In the genomic region with DNA sequence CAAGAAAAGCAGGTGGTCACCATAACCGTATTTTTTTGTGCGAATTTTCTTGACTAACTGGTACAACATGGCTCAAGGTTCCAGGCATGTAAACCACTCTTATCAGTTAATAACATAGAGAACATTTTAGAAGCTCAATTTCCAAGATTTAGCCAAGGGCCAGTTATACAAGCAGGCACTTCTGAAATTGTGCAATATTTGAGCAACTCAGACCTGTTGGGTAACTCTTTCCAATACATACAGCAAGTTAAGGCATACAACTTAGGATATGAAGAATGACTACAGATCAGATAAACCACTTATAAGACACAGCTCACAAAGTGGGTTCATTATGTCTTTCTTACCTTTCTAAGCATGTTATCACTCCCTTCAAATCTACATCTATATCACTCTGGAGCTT, we compare ENCODE assay signal across 1 cellular context.
TF ChIP-seq lines count a peak whose summit lies in the region.

No MANE protein-coding gene starts in this region.

TF ChIP-seq in K562, 482 proteins besides CTCF, POLR2A, EP300 and RAD21:
- TF ChIP-seq RFX7 (CRISPR knock-in tag; IDR thresholded peaks at IDR 0.05), result no peak
- TF ChIP-seq TSHZ1 (CRISPR knock-in tag; IDR thresholded peaks at IDR 0.05), result no peak
- no peak for TF ChIP-seq KLF6 (CRISPR knock-in tag; IDR thresholded peaks at IDR 0.05; ENCODE audit: borderline replicate concordance)
- no peak for TF ChIP-seq STAT5B (CRISPR knock-in tag; IDR thresholded peaks at IDR 0.05)
- no peak for TF ChIP-seq MAX (CRISPR knock-in tag; IDR thresholded peaks at IDR 0.05)
- TF ChIP-seq ZNF253 (CRISPR knock-in tag; conservative IDR thresholded peaks at IDR 0.05), result no peak
- TF ChIP-seq FOXP1 (CRISPR knock-in tag; IDR thresholded peaks at IDR 0.05), result no peak
- peak; percentile 70 for TF ChIP-seq CEBPB (tag; IDR thresholded peaks at IDR 0.05)
- no peak for TF ChIP-seq CEBPG (CRISPR knock-in tag; IDR thresholded peaks at IDR 0.05)
- peak; percentile 24 to 42; a peak in 1 of 4 replicates for TF ChIP-seq CEBPG (tag; conservative IDR thresholded peaks at IDR 0.05 in 1 of 2, IDR thresholded peaks at IDR 0.05 in 1 of 2)
- no peak for TF ChIP-seq U2AF1 (optimal IDR thresholded peaks at IDR 0.05; ENCODE audit: low read depth, low read length)
